In the genomic region with DNA sequence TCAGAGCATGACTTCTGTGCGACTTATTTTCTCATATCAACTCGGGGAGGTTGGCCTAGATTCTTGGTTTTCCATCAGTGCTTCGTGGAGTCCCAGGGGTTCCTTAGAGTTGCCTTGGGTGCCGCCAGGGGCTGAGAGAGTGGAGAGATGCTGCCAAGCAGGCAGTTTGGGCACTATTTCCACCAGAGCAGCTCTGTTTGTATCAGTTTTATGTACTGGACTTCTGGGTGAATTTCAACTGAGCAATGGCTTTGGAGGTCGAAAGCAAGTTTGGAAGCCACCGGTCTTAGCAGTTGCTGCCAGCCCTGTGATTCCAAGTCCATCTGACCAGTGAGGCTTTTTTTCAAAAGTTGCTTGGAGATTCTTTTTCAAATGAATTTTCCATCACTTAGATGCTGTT, we compare ENCODE assay signal across 23 cellular contexts.
DNase-seq lines count a peak whose midpoint lies in the region; ATAC-seq and TF ChIP-seq lines count a peak whose summit lies in the region.
"Had no signal": no experiment of that assay in that cellular context is flagged by ENCODE, and none has a peak within 500 bp of the region (broad histone marks: within the 10 kb centered on the region; RNA-seq: fewer than 3 reads in every experiment).

No MANE protein-coding gene starts in this region.

- no peaks in the 10 kb centered on the region for H3K36me3 ChIP-seq in muscle layer of colon (ENCODE audit: insufficient read depth, low read length)
- H3K36me3 ChIP-seq in stomach, result peaks cover 0 to 18% (median 9%) of the 10 kb centered on the region in 4 donors
- H3K36me3 ChIP-seq: HAP-1 had no signal

- no peak for TF ChIP-seq POLR2A in stomach (IDR thresholded peaks at IDR 0.05)

- H3K4me3 Mint-ChIP-seq in nephron progenitor cell, result no peak overlapping the region
- H3K4me3 Mint-ChIP-seq: activated naive CD8-positive, alpha-beta T cell; activated T-helper 17 cell treated with anti-CD3 and anti-CD28 coated beads, Interleukin-2, amount 50 U/mL, for 72 hours; CD8-positive, alpha-beta T cell had no signal

- peaks cover 3% of the 10 kb centered on the region for H3K27me3 Mint-ChIP-seq in nephron progenitor cell (ENCODE audit: low read depth, poor library complexity)
- H3K27me3 Mint-ChIP-seq: activated naive CD8-positive, alpha-beta T cell; activated T-helper 17 cell treated with anti-CD3 and anti-CD28 coated beads, Interleukin-2, amount 50 U/mL, for 72 hours had no signal

- ATAC-seq in Right ventricle myocardium superior (ENCODE audit: poor library complexity) (no peak), HG03159 (IDR thresholded peaks at IDR 0.05; ENCODE audit: unreplicated experiment) (no peak), HG03039 (IDR thresholded peaks at IDR 0.05; ENCODE audit: unreplicated experiment) (no peak)
- ATAC-seq: activated T-helper 17 cell treated with anti-CD3 and anti-CD28 coated beads, Interleukin-2, amount 50 U/mL, for 72 hours; CD8-positive, alpha-beta T cell; K562 had no signal

- H3K27me3 ChIP-seq in muscle layer of colon (ENCODE audit: control insufficient read depth in 1 of 2, insufficient read depth in 2 of 2, low read length in 2 of 2), result no peaks in the 10 kb centered on the region
- H3K27me3 ChIP-seq in stomach, result no peaks in the 10 kb centered on the region
- H3K27me3 ChIP-seq: neutrophil had no signal

- H3K9me3 ChIP-seq in muscle layer of colon (ENCODE audit: low read length) (no peaks in the 10 kb centered on the region), stomach (no peaks in the 10 kb centered on the region)
- H3K9me3 ChIP-seq: HAP-1, neutrophil had no signal

- intact Hi-C loops in cardiac septum (cut with DNase I) (no loop called here), Right ventricle myocardium superior (cut with DNase I) (loop anchor here (10.0 kb wide), 1 partner anchor 69 kb away; no protein-coding TSS in a partner anchor), stomach (cut with DNase I; ENCODE audit: low total_unique reads) (no loop called here)

- TF ChIP-seq EP300 in stomach (IDR thresholded peaks at IDR 0.05), result no peak

- no peak overlapping the region for H3K9ac ChIP-seq in muscle layer of colon (ENCODE audit: low read length)

- peaks cover 13% of the 10 kb centered on the region for H3K4me1 Mint-ChIP-seq in nephron progenitor cell

- H3K27ac Mint-ChIP-seq in nephron progenitor cell, result no peak overlapping the region
- H3K27ac Mint-ChIP-seq: activated naive CD8-positive, alpha-beta T cell; activated T-helper 17 cell treated with anti-CD3 and anti-CD28 coated beads, Interleukin-2, amount 50 U/mL, for 72 hours; CD8-positive, alpha-beta T cell had no signal

- H3K4me1 ChIP-seq in muscle layer of colon (ENCODE audit: insufficient read depth, low read length) (peaks cover 37% of the 10 kb centered on the region), stomach (peaks cover 0 to 55% (median 29%) of the 10 kb centered on the region in 4 donors)
- H3K4me1 ChIP-seq: HAP-1 had no signal

- WGBS in stomach, 5 donors, result 64 to 90% (median 83%) methylated on average over 6 of the region's 6 CpGs

- no peaks in the 10 kb centered on the region for H3K9me3 Mint-ChIP-seq in nephron progenitor cell
- H3K9me3 Mint-ChIP-seq: activated T-helper 17 cell treated with anti-CD3 and anti-CD28 coated beads, Interleukin-2, amount 50 U/mL, for 72 hours; CD8-positive, alpha-beta T cell had no signal

- no peak for TF ChIP-seq CTCF in stomach (IDR thresholded peaks at IDR 0.05)
- no peak for TF ChIP-seq CTCF in nephron progenitor cell (IDR thresholded peaks at IDR 0.05)

- peak overlapping the region; percentile 70 for H3K27ac ChIP-seq in muscle layer of colon (ENCODE audit: low read depth, low read length)
- H3K27ac ChIP-seq in stomach, result peak overlapping the region in 4 of 5 donors; percentile 47 to 79 (median 55)
- H3K27ac ChIP-seq: neutrophil had no signal

- H3K4me3 ChIP-seq in muscle layer of colon (ENCODE audit: low read depth in 1 of 2, low read length in 2 of 2) (no peak overlapping the region), stomach (no peak overlapping the region)
- H3K4me3 ChIP-seq: HAP-1, K562 had no signal

- H3K36me3 Mint-ChIP-seq in nephron progenitor cell (ENCODE audit: low read depth), result no peaks in the 10 kb centered on the region

- DNase-seq in cardiac septum (ENCODE audit: low spot score) (peak; percentile 14), Right ventricle myocardium superior (no peak), stomach (no peak), nephron progenitor cell (no peak), NCI-H82 treated with DMSO at 0.1 percent for 48 hours (lab: John Stamatoyannopoulos, UW; ENCODE audit: unreplicated experiment) (no peak)
- DNase-seq: 8988T; activated CD8-positive, alpha-beta memory T cell treated with anti-CD3 and anti-CD28 coated beads, Interleukin-2, amount 50 U/mL, for 4 hours; CD8-positive, alpha-beta T cell; effector CD4-positive, alpha-beta T cell; MM.1S; NCI-H1417 treated with DMSO at 0.1 percent for 48 hours; NCI-H2171; NCI-H524; retina; T-helper 2 cell had no signal
